In the genomic region with DNA sequence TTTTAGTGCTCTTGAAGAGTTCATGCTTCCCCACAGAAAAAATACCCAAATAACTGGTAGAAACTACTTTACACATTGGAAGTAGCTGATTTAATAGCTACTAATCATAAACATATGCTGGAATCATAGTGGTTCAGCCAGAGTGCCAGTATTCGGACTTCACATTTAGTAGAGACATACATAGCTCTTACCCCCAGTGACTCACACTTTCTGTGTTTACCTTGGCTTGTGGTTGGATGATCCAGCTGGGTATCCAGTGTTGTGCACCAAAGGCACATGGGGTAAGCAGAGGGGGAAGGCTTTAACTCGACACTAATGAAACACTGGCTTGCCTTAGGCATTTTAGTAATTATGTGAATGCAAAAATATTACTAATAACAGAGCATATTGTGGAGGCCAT, we compare ENCODE assay signal across 1 cellular context.
TF ChIP-seq lines count a peak whose summit lies in the region.

No MANE protein-coding gene starts in this region.

TF ChIP-seq in HEK293, 187 proteins besides CTCF, POLR2A, EP300 and RAD21 (continued from another document):
- TF ChIP-seq ZNF324 (tag by site-specific recombination; IDR thresholded peaks at IDR 0.05) (0 out of 2 replicates have a peak, but pooled peaks have one; percentile 48), ZEB2 (tag by site-specific recombination; IDR thresholded peaks at IDR 0.05) (peak; percentile 48; the same call in 1 of the 2 replicates), SCRT1 (tag by site-specific recombination; IDR thresholded peaks at IDR 0.05; ENCODE audit: borderline replicate concordance) (0 out of 2 replicates have a peak, but pooled peaks have one; percentile 9), ZNF791 (tag by site-specific recombination; IDR thresholded peaks at IDR 0.05) (no peak), ZNF202 (tag by site-specific recombination; IDR thresholded peaks at IDR 0.05; ENCODE audit: borderline replicate concordance) (no peak), ZNF600 (tag by site-specific recombination; IDR thresholded peaks at IDR 0.05) (peak; percentile 66), ZNF223 (tag by site-specific recombination; IDR thresholded peaks at IDR 0.05) (no peak), ZNF624 (tag by site-specific recombination; IDR thresholded peaks at IDR 0.05) (no peak), TRIM28 (IDR thresholded peaks at IDR 0.05; ENCODE audit: borderline replicate concordance, low read length) (no peak)
- TF ChIP-seq, protein P1, sequence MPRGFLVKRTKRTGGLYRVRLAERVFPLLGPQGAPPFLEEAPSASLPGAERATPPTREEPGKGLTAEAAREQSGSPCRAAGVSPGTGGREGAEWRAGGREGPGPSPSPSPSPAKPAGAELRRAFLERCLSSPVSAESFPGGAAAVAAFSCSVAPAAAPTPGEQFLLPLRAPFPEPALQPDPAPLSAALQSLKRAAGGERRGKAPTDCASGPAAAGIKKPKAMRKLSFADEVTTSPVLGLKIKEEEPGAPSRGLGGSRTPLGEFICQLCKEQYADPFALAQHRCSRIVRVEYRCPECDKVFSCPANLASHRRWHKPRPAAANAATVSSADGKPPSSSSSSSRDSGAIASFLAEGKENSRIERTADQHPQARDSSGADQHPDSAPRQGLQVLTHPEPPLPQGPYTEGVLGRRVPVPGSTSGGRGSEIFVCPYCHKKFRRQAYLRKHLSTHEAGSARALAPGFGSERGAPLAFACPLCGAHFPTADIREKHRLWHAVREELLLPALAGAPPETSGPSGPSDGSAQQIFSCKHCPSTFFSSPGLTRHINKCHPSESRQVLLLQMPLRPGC (tag by site-specific recombination; IDR thresholded peaks at IDR 0.05), result peak; percentile 50
- TF ChIP-seq, protein P2, sequence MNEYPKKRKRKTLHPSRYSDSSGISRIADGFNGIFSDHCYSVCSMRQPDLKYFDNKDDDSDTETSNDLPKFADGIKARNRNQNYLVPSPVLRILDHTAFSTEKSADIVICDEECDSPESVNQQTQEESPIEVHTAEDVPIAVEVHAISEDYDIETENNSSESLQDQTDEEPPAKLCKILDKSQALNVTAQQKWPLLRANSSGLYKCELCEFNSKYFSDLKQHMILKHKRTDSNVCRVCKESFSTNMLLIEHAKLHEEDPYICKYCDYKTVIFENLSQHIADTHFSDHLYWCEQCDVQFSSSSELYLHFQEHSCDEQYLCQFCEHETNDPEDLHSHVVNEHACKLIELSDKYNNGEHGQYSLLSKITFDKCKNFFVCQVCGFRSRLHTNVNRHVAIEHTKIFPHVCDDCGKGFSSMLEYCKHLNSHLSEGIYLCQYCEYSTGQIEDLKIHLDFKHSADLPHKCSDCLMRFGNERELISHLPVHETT (tag by site-specific recombination; IDR thresholded peaks at IDR 0.05), result no peak
- TF ChIP-seq, protein P3, sequence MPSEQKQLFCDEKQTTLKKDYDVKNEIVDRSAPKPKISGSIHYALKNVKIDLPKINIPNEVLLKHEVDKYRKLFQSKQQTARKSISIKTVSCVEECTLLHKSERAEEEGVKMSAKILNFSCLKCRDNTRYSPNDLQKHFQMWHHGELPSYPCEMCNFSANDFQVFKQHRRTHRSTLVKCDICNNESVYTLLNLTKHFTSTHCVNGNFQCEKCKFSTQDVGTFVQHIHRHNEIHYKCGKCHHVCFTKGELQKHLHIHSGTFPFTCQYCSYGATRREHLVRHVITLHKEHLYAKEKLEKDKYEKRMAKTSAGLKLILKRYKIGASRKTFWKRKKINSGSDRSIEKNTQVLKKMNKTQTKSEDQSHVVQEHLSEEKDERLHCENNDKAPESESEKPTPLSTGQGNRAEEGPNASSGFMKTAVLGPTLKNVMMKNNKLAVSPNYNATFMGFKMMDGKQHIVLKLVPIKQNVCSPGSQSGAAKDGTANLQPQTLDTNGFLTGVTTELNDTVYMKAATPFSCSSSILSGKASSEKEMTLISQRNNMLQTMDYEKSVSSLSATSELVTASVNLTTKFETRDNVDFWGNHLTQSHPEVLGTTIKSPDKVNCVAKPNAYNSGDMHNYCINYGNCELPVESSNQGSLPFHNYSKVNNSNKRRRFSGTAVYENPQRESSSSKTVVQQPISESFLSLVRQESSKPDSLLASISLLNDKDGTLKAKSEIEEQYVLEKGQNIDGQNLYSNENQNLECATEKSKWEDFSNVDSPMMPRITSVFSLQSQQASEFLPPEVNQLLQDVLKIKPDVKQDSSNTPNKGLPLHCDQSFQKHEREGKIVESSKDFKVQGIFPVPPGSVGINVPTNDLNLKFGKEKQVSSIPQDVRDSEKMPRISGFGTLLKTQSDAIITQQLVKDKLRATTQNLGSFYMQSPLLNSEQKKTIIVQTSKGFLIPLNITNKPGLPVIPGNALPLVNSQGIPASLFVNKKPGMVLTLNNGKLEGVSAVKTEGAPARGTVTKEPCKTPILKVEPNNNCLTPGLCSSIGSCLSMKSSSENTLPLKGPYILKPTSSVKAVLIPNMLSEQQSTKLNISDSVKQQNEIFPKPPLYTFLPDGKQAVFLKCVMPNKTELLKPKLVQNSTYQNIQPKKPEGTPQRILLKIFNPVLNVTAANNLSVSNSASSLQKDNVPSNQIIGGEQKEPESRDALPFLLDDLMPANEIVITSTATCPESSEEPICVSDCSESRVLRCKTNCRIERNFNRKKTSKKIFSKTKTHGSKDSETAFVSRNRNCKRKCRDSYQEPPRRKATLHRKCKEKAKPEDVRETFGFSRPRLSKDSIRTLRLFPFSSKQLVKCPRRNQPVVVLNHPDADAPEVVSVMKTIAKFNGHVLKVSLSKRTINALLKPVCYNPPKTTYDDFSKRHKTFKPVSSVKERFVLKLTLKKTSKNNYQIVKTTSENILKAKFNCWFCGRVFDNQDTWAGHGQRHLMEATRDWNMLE (tag by site-specific recombination; conservative IDR thresholded peaks at IDR 0.05; ENCODE audit: low read depth), result no peak
- TF ChIP-seq, protein P4, sequence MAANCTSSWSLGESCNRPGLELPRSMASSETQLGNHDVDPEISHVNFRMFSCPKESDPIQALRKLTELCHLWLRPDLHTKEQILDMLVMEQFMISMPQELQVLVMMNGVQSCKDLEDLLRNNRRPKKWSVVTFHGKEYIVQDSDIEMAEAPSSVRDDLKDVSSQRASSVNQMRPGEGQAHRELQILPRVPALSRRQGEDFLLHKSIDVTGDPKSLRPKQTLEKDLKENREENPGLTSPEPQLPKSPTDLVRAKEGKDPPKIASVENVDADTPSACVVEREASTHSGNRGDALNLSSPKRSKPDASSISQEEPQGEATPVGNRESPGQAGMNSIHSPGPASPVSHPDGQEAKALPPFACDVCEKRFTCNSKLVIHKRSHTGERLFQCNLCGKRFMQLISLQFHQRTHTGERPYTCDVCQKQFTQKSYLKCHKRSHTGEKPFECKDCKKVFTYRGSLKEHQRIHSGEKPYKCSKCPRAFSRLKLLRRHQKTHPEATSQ (tag by site-specific recombination; IDR thresholded peaks at IDR 0.05), result no peak
TF ChIP-seq in HEK293: peak in this region for 21.
